ENCODE assay signal across 8 cellular contexts in genomic region chr9:134066923-134067851, GRCh38. TPM values are rescaled to one million over a fixed set of nuclear protein-coding genes. Genes with fewer than 3 reads are reported as not detected.
DNase-seq lines count a peak whose midpoint lies in the region; ATAC-seq and TF ChIP-seq lines count a peak whose summit lies in the region.

No MANE protein-coding gene starts in this region.

- peak overlapping the region; percentile 90 for H3K27ac Mint-ChIP-seq in activated T-cell treated with anti-CD3 and anti-CD28 coated beads, Interleukin-2, amount 50 U/mL, for 24 hours
- no peak overlapping the region for H3K27ac Mint-ChIP-seq in neural crest cell (ENCODE audit: unreplicated experiment)

- H3K27me3 Mint-ChIP-seq in activated T-cell treated with anti-CD3 and anti-CD28 coated beads, Interleukin-2, amount 50 U/mL, for 24 hours = peaks cover 18% of the 10 kb centered on the region
- peaks cover 31% of the 10 kb centered on the region for H3K27me3 Mint-ChIP-seq in neural crest cell (ENCODE audit: low read depth)

- DNase-seq in EL = peak; percentile 38
- peak; percentile 27 for DNase-seq in MG63
- peak; percentile 66 for DNase-seq in activated T-cell treated with anti-CD3 and anti-CD28 coated beads, Interleukin-2, amount 50 U/mL, for 24 hours
- DNase-seq in fibroblast of lung (ENCODE audit: low read depth in 2 of 2) = peak; percentile 28 to 36
- DNase-seq in neural crest cell (ENCODE audit: low read depth, low spot score) = peak; percentile 34
- DNase-seq in cerebellar cortex (ENCODE audit: low spot score) = no peak

- H3K9me3 ChIP-seq in MG63 (no peaks in the 10 kb centered on the region), fibroblast of lung (ENCODE audit: control insufficient read depth, insufficient read depth, low read depth, low read length) (no peaks in the 10 kb centered on the region)

- H3K9ac ChIP-seq in fibroblast of lung (ENCODE audit: insufficient read depth, low read length) = peak overlapping the region; percentile 73

- no peak overlapping the region for H2AFZ ChIP-seq in fibroblast of lung (ENCODE audit: low read length)

- peak overlapping the region; percentile 72 for H3K4me3 ChIP-seq in MG63
- H3K4me3 ChIP-seq in fibroblast of lung (replicated peaks in 1 of 4; ENCODE audit: control extremely low read depth in 1 of 4, insufficient read depth in 1 of 4, low read depth in 3 of 4, low read length in 4 of 4) = peak overlapping the region; percentile 76 to 86 (median 82)

- peaks cover 40% of the 10 kb centered on the region for H3K4me1 Mint-ChIP-seq in activated T-cell treated with anti-CD3 and anti-CD28 coated beads, Interleukin-2, amount 50 U/mL, for 24 hours (ENCODE audit: low read depth)
- peaks cover 27% of the 10 kb centered on the region for H3K4me1 Mint-ChIP-seq in neural crest cell

- peak overlapping the region; percentile 100 for H3K4me2 ChIP-seq in fibroblast of lung (ENCODE audit: extremely low read depth, insufficient read depth, low read length)

- TF ChIP-seq CTCF in fibroblast of lung (conservative IDR thresholded peaks at IDR 0.05 in 1 of 2, IDR thresholded peaks at IDR 0.05 in 1 of 2; ENCODE audit: low read depth in 1 of 2, low read length in 2 of 2) (no peak), neural crest cell (conservative IDR thresholded peaks at IDR 0.05) (no peak)

- peaks cover 5% of the 10 kb centered on the region for H3K36me3 ChIP-seq in MG63
- H3K36me3 ChIP-seq in fibroblast of lung (ENCODE audit: control insufficient read depth, insufficient read depth, low read length) = no peaks in the 10 kb centered on the region

- H4K20me1 ChIP-seq in fibroblast of lung (ENCODE audit: control insufficient read depth, extremely low read depth, insufficient read depth, low read length) = no peaks in the 10 kb centered on the region

- peak; percentile 16 for ATAC-seq in GM21717 (IDR thresholded peaks at IDR 0.05; ENCODE audit: unreplicated experiment)
- no peak for ATAC-seq in GM21447 (IDR thresholded peaks at IDR 0.05; ENCODE audit: unreplicated experiment)

- H3K27me3 ChIP-seq in MG63 (no peaks in the 10 kb centered on the region; the same call in 1 of the 2 replicates), fibroblast of lung (ENCODE audit: control insufficient read depth, insufficient read depth, low read length) (peaks cover 15% of the 10 kb centered on the region)

- no peaks in the 10 kb centered on the region for H3K9me3 Mint-ChIP-seq in activated T-cell treated with anti-CD3 and anti-CD28 coated beads, Interleukin-2, amount 50 U/mL, for 24 hours
- no peaks in the 10 kb centered on the region for H3K9me3 Mint-ChIP-seq in neural crest cell

- H3K4me1 ChIP-seq in fibroblast of lung (ENCODE audit: control insufficient read depth, extremely low read depth, insufficient read depth, low read length) = peaks cover 2% of the 10 kb centered on the region

- peak overlapping the region; percentile 69 for H3K27ac ChIP-seq in fibroblast of lung (ENCODE audit: insufficient read depth, low read length)

- H3K4me3 Mint-ChIP-seq in activated T-cell treated with anti-CD3 and anti-CD28 coated beads, Interleukin-2, amount 50 U/mL, for 24 hours = peak overlapping the region; percentile 92
- H3K4me3 Mint-ChIP-seq in neural crest cell = peak overlapping the region; percentile 96

- H3K36me3 Mint-ChIP-seq in activated T-cell treated with anti-CD3 and anti-CD28 coated beads, Interleukin-2, amount 50 U/mL, for 24 hours (ENCODE audit: low read depth) = peaks cover 12% of the 10 kb centered on the region
- H3K36me3 Mint-ChIP-seq in neural crest cell (ENCODE audit: low read depth) = no peaks in the 10 kb centered on the region

- H3K79me2 ChIP-seq in fibroblast of lung (ENCODE audit: control insufficient read depth, insufficient read depth, low read length) = peaks cover 46% of the 10 kb centered on the region

RNA-seq across cellular contexts. Expression of gene BRD3, which starts 0.6 kb away (rescaled TPM):
- total RNA-seq in MG63 (2014; rRNA removed; shearing (Covaris generic); ENCODE audit: low replicate concordance) = 3.1 and 5.0 TPM in 2 replicates
- total RNA-seq in fibroblast of lung (7.7 and 10.4 TPM in 2 replicates), neural crest cell (73.2 and 77.6 TPM in 2 replicates)
- polyA plus RNA-seq in fibroblast of lung = 6.8 and 7.6 TPM in 2 replicates
- 11.2 and 15.8 TPM in 2 replicates for polyA plus RNA-seq in fibroblast of lung (2012)
- polyA minus RNA-seq in fibroblast of lung (ENCODE audit: low replicate concordance) = 5.9 and 7.1 TPM in 2 replicates

RNA-seq across cellular contexts. Expression of gene BRD3OS, which starts 41.9 kb away (rescaled TPM):
- 7.8 and 18.6 TPM in 2 replicates for total RNA-seq in MG63 (2014; rRNA removed; shearing (Covaris generic); ENCODE audit: low replicate concordance)
- 10.0 and 12.4 TPM in 2 replicates for total RNA-seq in fibroblast of lung
- polyA plus RNA-seq in fibroblast of lung = 19.4 and 29.5 TPM in 2 replicates
- polyA plus RNA-seq in fibroblast of lung (2012) = 19.1 and 20.9 TPM in 2 replicates
- 18.0 and 24.2 TPM in 2 replicates for polyA minus RNA-seq in fibroblast of lung (ENCODE audit: low replicate concordance)
- total RNA-seq in neural crest cell = 25.9 and 30.7 TPM in 2 replicates
